Comparison of ENCODE assay signal across 2 cellular contexts in genomic region chr5:139386039-139386438, GRCh38.
TF ChIP-seq lines count a peak whose summit lies in the region.

No MANE protein-coding gene starts in this region.

TF ChIP-seq in HEK293, 187 proteins besides CTCF, POLR2A, EP300 and RAD21:
- TF ChIP-seq ZNF366 (tag by site-specific recombination; conservative IDR thresholded peaks at IDR 0.05) (0 out of 2 replicates have a peak, but pooled peaks have one; percentile 14), BCL11B (tag by site-specific recombination; IDR thresholded peaks at IDR 0.05; ENCODE audit: low read depth) (no peak), PRDM6 (tag by site-specific recombination; IDR thresholded peaks at IDR 0.05) (no peak), ZNF24 (tag by site-specific recombination; IDR thresholded peaks at IDR 0.05) (no peak), ZNF184 (tag by site-specific recombination; IDR thresholded peaks at IDR 0.05) (peak; percentile 38; the same call in 1 of the 2 replicates)
TF ChIP-seq in HEK293: peak in this region for 2.

TF ChIP-seq in HepG2, 621 proteins besides CTCF, POLR2A, EP300 and RAD21:
- no peak for TF ChIP-seq ATM (IDR thresholded peaks at IDR 0.05; ENCODE audit: borderline replicate concordance)
- no peak for TF ChIP-seq ELF3 (CRISPR knock-in tag; IDR thresholded peaks at IDR 0.05)
- no peak for TF ChIP-seq ATRX (CRISPR knock-in tag; IDR thresholded peaks at IDR 0.05; ENCODE audit: borderline replicate concordance)
- TF ChIP-seq SOX6 (IDR thresholded peaks at IDR 0.05), result no peak
- TF ChIP-seq SOX6 (CRISPR knock-in tag; IDR thresholded peaks at IDR 0.05), result 0 out of 2 replicates have a peak, but pooled peaks have one; percentile 17
- 0 out of 4 replicates have a peak, but pooled peaks of 1 of the 2 experiments have one; percentile 10 for TF ChIP-seq NR2F1 (CRISPR knock-in tag; IDR thresholded peaks at IDR 0.05)
- no peak for TF ChIP-seq CENPX (CRISPR knock-in tag; IDR thresholded peaks at IDR 0.05)
- TF ChIP-seq, protein P1, sequence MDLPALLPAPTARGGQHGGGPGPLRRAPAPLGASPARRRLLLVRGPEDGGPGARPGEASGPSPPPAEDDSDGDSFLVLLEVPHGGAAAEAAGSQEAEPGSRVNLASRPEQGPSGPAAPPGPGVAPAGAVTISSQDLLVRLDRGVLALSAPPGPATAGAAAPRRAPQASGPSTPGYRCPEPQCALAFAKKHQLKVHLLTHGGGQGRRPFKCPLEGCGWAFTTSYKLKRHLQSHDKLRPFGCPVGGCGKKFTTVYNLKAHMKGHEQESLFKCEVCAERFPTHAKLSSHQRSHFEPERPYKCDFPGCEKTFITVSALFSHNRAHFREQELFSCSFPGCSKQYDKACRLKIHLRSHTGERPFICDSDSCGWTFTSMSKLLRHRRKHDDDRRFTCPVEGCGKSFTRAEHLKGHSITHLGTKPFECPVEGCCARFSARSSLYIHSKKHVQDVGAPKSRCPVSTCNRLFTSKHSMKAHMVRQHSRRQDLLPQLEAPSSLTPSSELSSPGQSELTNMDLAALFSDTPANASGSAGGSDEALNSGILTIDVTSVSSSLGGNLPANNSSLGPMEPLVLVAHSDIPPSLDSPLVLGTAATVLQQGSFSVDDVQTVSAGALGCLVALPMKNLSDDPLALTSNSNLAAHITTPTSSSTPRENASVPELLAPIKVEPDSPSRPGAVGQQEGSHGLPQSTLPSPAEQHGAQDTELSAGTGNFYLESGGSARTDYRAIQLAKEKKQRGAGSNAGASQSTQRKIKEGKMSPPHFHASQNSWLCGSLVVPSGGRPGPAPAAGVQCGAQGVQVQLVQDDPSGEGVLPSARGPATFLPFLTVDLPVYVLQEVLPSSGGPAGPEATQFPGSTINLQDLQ (CRISPR knock-in tag; IDR thresholded peaks at IDR 0.05), result no peak
- TF ChIP-seq LCORL (IDR thresholded peaks at IDR 0.05), result no peak
- TF ChIP-seq LCORL (CRISPR knock-in tag; IDR thresholded peaks at IDR 0.05), result 0 out of 2 replicates have a peak, but pooled peaks have one; percentile 24
- TF ChIP-seq AKAP8 (CRISPR knock-in tag; IDR thresholded peaks at IDR 0.05), result no peak
- no peak for TF ChIP-seq ZNF274 (CRISPR knock-in tag; IDR thresholded peaks at IDR 0.05)
- TF ChIP-seq ZNF331 (CRISPR knock-in tag; IDR thresholded peaks at IDR 0.05), result no peak
- TF ChIP-seq CHCHD3 (CRISPR knock-in tag; IDR thresholded peaks at IDR 0.05), result no peak
- TF ChIP-seq NFATC3 (CRISPR knock-in tag; IDR thresholded peaks at IDR 0.05), result no peak
- TF ChIP-seq NR2C2 (CRISPR knock-in tag; IDR thresholded peaks at IDR 0.05; ENCODE audit: borderline replicate concordance), result peak; percentile 38; the same call in 1 of the 2 replicates
- no peak for TF ChIP-seq IRX3 (CRISPR knock-in tag; IDR thresholded peaks at IDR 0.05; ENCODE audit: borderline replicate concordance, low read depth)
- TF ChIP-seq ZNF337 (CRISPR knock-in tag; IDR thresholded peaks at IDR 0.05; ENCODE audit: borderline replicate concordance, low read depth), result no peak
- peak; percentile 49; the same call in 1 of the 2 replicates for TF ChIP-seq HNF4A (CRISPR knock-in tag; IDR thresholded peaks at IDR 0.05)
- no peak for TF ChIP-seq TIGD3 (CRISPR knock-in tag; IDR thresholded peaks at IDR 0.05; ENCODE audit: borderline replicate concordance)
- TF ChIP-seq HOXD1 (CRISPR knock-in tag; IDR thresholded peaks at IDR 0.05), result no peak
- TF ChIP-seq CEBPG (CRISPR knock-in tag; IDR thresholded peaks at IDR 0.05), result peak; percentile 89
- no peak for TF ChIP-seq FOXP1 (IDR thresholded peaks at IDR 0.05)
- TF ChIP-seq FOXP1 (CRISPR knock-in tag; IDR thresholded peaks at IDR 0.05), result no peak
- TF ChIP-seq ZMYM4 (CRISPR knock-in tag; IDR thresholded peaks at IDR 0.05), result no peak
- TF ChIP-seq ZNF792 (CRISPR knock-in tag; IDR thresholded peaks at IDR 0.05), result no peak
- TF ChIP-seq ZNF24 (IDR thresholded peaks at IDR 0.05), result no peak
- TF ChIP-seq ZBTB39 (CRISPR knock-in tag; IDR thresholded peaks at IDR 0.05), result no peak
- TF ChIP-seq ZNF800 (CRISPR knock-in tag; IDR thresholded peaks at IDR 0.05), result no peak
- TF ChIP-seq HDAC1 (CRISPR knock-in tag; IDR thresholded peaks at IDR 0.05), result no peak
- TF ChIP-seq, protein P2, sequence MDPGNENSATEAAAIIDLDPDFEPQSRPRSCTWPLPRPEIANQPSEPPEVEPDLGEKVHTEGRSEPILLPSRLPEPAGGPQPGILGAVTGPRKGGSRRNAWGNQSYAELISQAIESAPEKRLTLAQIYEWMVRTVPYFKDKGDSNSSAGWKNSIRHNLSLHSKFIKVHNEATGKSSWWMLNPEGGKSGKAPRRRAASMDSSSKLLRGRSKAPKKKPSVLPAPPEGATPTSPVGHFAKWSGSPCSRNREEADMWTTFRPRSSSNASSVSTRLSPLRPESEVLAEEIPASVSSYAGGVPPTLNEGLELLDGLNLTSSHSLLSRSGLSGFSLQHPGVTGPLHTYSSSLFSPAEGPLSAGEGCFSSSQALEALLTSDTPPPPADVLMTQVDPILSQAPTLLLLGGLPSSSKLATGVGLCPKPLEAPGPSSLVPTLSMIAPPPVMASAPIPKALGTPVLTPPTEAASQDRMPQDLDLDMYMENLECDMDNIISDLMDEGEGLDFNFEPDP (CRISPR knock-in tag; conservative IDR thresholded peaks at IDR 0.05), result no peak
- TF ChIP-seq ZNF260 (CRISPR knock-in tag; IDR thresholded peaks at IDR 0.05; ENCODE audit: borderline replicate concordance, low read depth), result no peak
- peak; percentile 93 for TF ChIP-seq CEBPB (IDR thresholded peaks at IDR 0.05; ENCODE audit: borderline replicate concordance, low read depth, low read length)
- peak in 1 of 2 experiments; percentile 79; a peak in 1 of 4 replicates for TF ChIP-seq ATF4 (CRISPR knock-in tag; IDR thresholded peaks at IDR 0.05)
- peak; percentile 42; the same call in 1 of the 2 replicates for TF ChIP-seq BCL6 (CRISPR knock-in tag; IDR thresholded peaks at IDR 0.05)
- TF ChIP-seq THAP11 (CRISPR knock-in tag; IDR thresholded peaks at IDR 0.05), result 0 out of 2 replicates have a peak, but pooled peaks have one; percentile 29
- no peak for TF ChIP-seq CSRNP1 (CRISPR knock-in tag; IDR thresholded peaks at IDR 0.05)
- no peak for TF ChIP-seq JDP2 (CRISPR knock-in tag; IDR thresholded peaks at IDR 0.05; ENCODE audit: borderline replicate concordance)
- peak; percentile 63 for TF ChIP-seq GATAD2A (CRISPR knock-in tag; IDR thresholded peaks at IDR 0.05)
- 0 out of 2 replicates have a peak, but pooled peaks have one; percentile 28 for TF ChIP-seq MAX (IDR thresholded peaks at IDR 0.05)
- TF ChIP-seq, protein P3, sequence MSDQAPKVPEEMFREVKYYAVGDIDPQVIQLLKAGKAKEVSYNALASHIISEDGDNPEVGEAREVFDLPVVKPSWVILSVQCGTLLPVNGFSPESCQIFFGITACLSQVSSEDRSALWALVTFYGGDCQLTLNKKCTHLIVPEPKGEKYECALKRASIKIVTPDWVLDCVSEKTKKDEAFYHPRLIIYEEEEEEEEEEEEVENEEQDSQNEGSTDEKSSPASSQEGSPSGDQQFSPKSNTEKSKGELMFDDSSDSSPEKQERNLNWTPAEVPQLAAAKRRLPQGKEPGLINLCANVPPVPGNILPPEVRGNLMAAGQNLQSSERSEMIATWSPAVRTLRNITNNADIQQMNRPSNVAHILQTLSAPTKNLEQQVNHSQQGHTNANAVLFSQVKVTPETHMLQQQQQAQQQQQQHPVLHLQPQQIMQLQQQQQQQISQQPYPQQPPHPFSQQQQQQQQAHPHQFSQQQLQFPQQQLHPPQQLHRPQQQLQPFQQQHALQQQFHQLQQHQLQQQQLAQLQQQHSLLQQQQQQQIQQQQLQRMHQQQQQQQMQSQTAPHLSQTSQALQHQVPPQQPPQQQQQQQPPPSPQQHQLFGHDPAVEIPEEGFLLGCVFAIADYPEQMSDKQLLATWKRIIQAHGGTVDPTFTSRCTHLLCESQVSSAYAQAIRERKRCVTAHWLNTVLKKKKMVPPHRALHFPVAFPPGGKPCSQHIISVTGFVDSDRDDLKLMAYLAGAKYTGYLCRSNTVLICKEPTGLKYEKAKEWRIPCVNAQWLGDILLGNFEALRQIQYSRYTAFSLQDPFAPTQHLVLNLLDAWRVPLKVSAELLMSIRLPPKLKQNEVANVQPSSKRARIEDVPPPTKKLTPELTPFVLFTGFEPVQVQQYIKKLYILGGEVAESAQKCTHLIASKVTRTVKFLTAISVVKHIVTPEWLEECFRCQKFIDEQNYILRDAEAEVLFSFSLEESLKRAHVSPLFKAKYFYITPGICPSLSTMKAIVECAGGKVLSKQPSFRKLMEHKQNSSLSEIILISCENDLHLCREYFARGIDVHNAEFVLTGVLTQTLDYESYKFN (CRISPR knock-in tag; conservative IDR thresholded peaks at IDR 0.05), result 0 out of 2 replicates have a peak, but pooled peaks have one; percentile 16
- TF ChIP-seq, protein P4, sequence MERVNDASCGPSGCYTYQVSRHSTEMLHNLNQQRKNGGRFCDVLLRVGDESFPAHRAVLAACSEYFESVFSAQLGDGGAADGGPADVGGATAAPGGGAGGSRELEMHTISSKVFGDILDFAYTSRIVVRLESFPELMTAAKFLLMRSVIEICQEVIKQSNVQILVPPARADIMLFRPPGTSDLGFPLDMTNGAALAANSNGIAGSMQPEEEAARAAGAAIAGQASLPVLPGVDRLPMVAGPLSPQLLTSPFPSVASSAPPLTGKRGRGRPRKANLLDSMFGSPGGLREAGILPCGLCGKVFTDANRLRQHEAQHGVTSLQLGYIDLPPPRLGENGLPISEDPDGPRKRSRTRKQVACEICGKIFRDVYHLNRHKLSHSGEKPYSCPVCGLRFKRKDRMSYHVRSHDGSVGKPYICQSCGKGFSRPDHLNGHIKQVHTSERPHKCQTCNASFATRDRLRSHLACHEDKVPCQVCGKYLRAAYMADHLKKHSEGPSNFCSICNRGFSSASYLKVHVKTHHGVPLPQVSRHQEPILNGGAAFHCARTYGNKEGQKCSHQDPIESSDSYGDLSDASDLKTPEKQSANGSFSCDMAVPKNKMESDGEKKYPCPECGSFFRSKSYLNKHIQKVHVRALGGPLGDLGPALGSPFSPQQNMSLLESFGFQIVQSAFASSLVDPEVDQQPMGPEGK (CRISPR knock-in tag; IDR thresholded peaks at IDR 0.05), result 0 out of 2 replicates have a peak, but pooled peaks have one; percentile 9
TF ChIP-seq in HepG2: peak in this region for 14.
